In the genomic region with DNA sequence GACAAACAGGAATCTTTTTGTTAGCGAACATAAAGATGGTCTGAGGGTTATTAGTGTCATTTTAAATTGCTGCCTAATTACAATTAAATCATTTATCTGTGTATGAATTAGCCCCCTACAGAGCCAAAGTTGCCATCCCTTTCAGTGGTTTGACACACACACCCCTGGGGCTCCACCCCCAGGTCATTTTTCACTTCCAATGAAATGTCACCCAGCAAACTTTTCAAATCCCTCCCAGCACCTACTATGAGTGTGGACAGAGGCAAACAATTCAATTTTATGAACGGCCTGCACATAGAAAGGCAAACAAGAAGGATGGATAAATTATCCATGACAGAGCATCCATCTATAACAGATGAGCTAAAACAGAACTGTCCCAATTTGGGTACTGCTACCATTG, we compare ENCODE assay signal across 12 cellular contexts. TPM values are rescaled to one million over a fixed set of nuclear protein-coding genes. Genes with fewer than 3 reads are reported as not detected.
A peak's percentile ranks its signal among the peaks of the same experiment; 100 is the strongest.
DNase-seq lines count a peak whose midpoint lies in the region; ATAC-seq and TF ChIP-seq lines count a peak whose summit lies in the region.
"Had no signal": no experiment of that assay in that cellular context is flagged by ENCODE, and none has a peak within 500 bp of the region (broad histone marks: within the 10 kb centered on the region; RNA-seq: fewer than 3 reads in every experiment).

No MANE protein-coding gene starts in this region.

- DNase-seq in activated naive CD8-positive, alpha-beta T cell treated with anti-CD3 and anti-CD28 coated beads for 36 hours: no peak
- DNase-seq in SK-N-MC (ENCODE audit: low read depth, low spot score): no peak
- DNase-seq in glutamatergic neuron: no peak
- no peak for DNase-seq in A172 (ENCODE audit: low spot score)
- no peak for DNase-seq in cerebellar nuclear complex (lab: John Stamatoyannopoulos, UW)
- DNase-seq: activated naive CD4-positive, alpha-beta T cell treated with anti-CD3 and anti-CD28 coated beads, Interleukin-2, amount 10 ng/mL, durations not matched to agents 7 days and 5 days; NCI-H187; T-helper 2 cell; upper lobe of left lung had no signal

- peaks cover 12% of the 10 kb centered on the region for H3K36me3 ChIP-seq in SK-N-MC (ENCODE audit: insufficient read depth, low read length)
- H3K36me3 ChIP-seq in stomach smooth muscle (ENCODE audit: control insufficient read depth in 2 of 2, insufficient read depth in 2 of 2, low read length in 2 of 2): no peaks in the 10 kb centered on the region
- H3K36me3 ChIP-seq: upper lobe of left lung had no signal

- no peak for TF ChIP-seq CTCF in glutamatergic neuron (IDR thresholded peaks at IDR 0.05; ENCODE audit: partially characterized antibody, unreplicated experiment)

- no peak overlapping the region for H3K27ac ChIP-seq in SK-N-MC
- peak overlapping the region; percentile 11 for H3K27ac ChIP-seq in stomach smooth muscle (ENCODE audit: low read length)

- no peak overlapping the region for H3K27ac Mint-ChIP-seq in activated naive CD8-positive, alpha-beta T cell
- H3K27ac Mint-ChIP-seq in activated naive CD8-positive, alpha-beta T cell treated with anti-CD3 and anti-CD28 coated beads for 36 hours: no peak overlapping the region
- peak overlapping the region; percentile 98 for H3K27ac Mint-ChIP-seq in glutamatergic neuron (ENCODE audit: unreplicated experiment)
- H3K27ac Mint-ChIP-seq: activated naive CD4-positive, alpha-beta T cell treated with anti-CD3 and anti-CD28 coated beads, Interleukin-2, amount 10 ng/mL, durations not matched to agents 7 days and 5 days had no signal

- H3K4me3 Mint-ChIP-seq in activated naive CD8-positive, alpha-beta T cell: peak overlapping the region; percentile 84
- H3K4me3 Mint-ChIP-seq in activated naive CD8-positive, alpha-beta T cell treated with anti-CD3 and anti-CD28 coated beads for 36 hours: no peak overlapping the region
- peak overlapping the region; percentile 98 for H3K4me3 Mint-ChIP-seq in glutamatergic neuron (ENCODE audit: unreplicated experiment)

- H3K36me3 Mint-ChIP-seq in activated naive CD8-positive, alpha-beta T cell: no peaks in the 10 kb centered on the region
- no peaks in the 10 kb centered on the region for H3K36me3 Mint-ChIP-seq in activated naive CD8-positive, alpha-beta T cell treated with anti-CD3 and anti-CD28 coated beads for 36 hours
- no peaks in the 10 kb centered on the region for H3K36me3 Mint-ChIP-seq in glutamatergic neuron (ENCODE audit: unreplicated experiment)

- H3K4me1 Mint-ChIP-seq in activated naive CD8-positive, alpha-beta T cell (ENCODE audit: low read depth): peaks cover 10% of the 10 kb centered on the region
- H3K4me1 Mint-ChIP-seq in activated naive CD8-positive, alpha-beta T cell treated with anti-CD3 and anti-CD28 coated beads for 36 hours: peaks cover 9% of the 10 kb centered on the region
- peaks cover 19% of the 10 kb centered on the region for H3K4me1 Mint-ChIP-seq in glutamatergic neuron (ENCODE audit: low read depth, unreplicated experiment)

- H3K9me3 ChIP-seq in SK-N-MC (ENCODE audit: low read depth, low read length): no peaks in the 10 kb centered on the region
- H3K9me3 ChIP-seq in stomach smooth muscle (ENCODE audit: control insufficient read depth in 2 of 2, low read length in 2 of 2): no peaks in the 10 kb centered on the region
- H3K9me3 ChIP-seq: upper lobe of left lung had no signal

- no peak for ATAC-seq in HG02588 (IDR thresholded peaks at IDR 0.05; ENCODE audit: unreplicated experiment)

- H3K4me3 ChIP-seq in SK-N-MC: peak overlapping the region; percentile 99
- H3K4me3 ChIP-seq in stomach smooth muscle (ENCODE audit: low read length in 2 of 2): peak overlapping the region in 1 of 2 donors; percentile 66

- no peak overlapping the region for H3K9ac ChIP-seq in SK-N-MC (ENCODE audit: insufficient read length)
- no peak overlapping the region for H3K9ac ChIP-seq in stomach smooth muscle (ENCODE audit: low read length in 2 of 2)

- H3K4me1 ChIP-seq in stomach smooth muscle (ENCODE audit: control insufficient read depth, insufficient read depth, low read length): peaks cover 6% of the 10 kb centered on the region

- H3K9me3 Mint-ChIP-seq in activated naive CD8-positive, alpha-beta T cell (ENCODE audit: low read depth): no peaks in the 10 kb centered on the region
- no peaks in the 10 kb centered on the region for H3K9me3 Mint-ChIP-seq in activated naive CD8-positive, alpha-beta T cell treated with anti-CD3 and anti-CD28 coated beads for 36 hours
- H3K9me3 Mint-ChIP-seq in glutamatergic neuron (ENCODE audit: unreplicated experiment): peaks cover 10% of the 10 kb centered on the region
- H3K9me3 Mint-ChIP-seq: activated naive CD4-positive, alpha-beta T cell treated with anti-CD3 and anti-CD28 coated beads, Interleukin-2, amount 10 ng/mL, durations not matched to agents 7 days and 5 days had no signal

- H3K27me3 ChIP-seq in stomach smooth muscle (ENCODE audit: control insufficient read depth in 1 of 2, insufficient read depth in 2 of 2, low read length in 2 of 2): no peaks in the 10 kb centered on the region

- H3K27me3 Mint-ChIP-seq in activated naive CD8-positive, alpha-beta T cell: peaks cover 23% of the 10 kb centered on the region
- peaks cover 61% of the 10 kb centered on the region for H3K27me3 Mint-ChIP-seq in activated naive CD8-positive, alpha-beta T cell treated with anti-CD3 and anti-CD28 coated beads for 36 hours
- peaks cover 12% of the 10 kb centered on the region for H3K27me3 Mint-ChIP-seq in glutamatergic neuron (ENCODE audit: unreplicated experiment)

RNA-seq across cellular contexts. Expression of a gene that starts 2.4 kb away (rescaled TPM):
- total RNA-seq in activated naive CD8-positive, alpha-beta T cell treated with anti-CD3 and anti-CD28 coated beads for 36 hours: 10 to 100 TPM; 20.1 to 22.3 TPM
- total RNA-seq in glutamatergic neuron (ENCODE audit: unreplicated experiment): 218 TPM
- total RNA-seq in A172 (2014; rRNA removed; shearing (Covaris generic)): 47.1 and 72.1 TPM in 2 replicates
